8 cellular contexts compared by ENCODE assay signal in genomic region chr7:112789824-112790650, GRCh38. TPM values are rescaled to one million over a fixed set of nuclear protein-coding genes. Genes with fewer than 3 reads are reported as not detected.
A peak's percentile ranks its signal among the peaks of the same experiment; 100 is the strongest.
DNase-seq lines count a peak whose midpoint lies in the region; ATAC-seq and TF ChIP-seq lines count a peak whose summit lies in the region.

A gene with protein sequence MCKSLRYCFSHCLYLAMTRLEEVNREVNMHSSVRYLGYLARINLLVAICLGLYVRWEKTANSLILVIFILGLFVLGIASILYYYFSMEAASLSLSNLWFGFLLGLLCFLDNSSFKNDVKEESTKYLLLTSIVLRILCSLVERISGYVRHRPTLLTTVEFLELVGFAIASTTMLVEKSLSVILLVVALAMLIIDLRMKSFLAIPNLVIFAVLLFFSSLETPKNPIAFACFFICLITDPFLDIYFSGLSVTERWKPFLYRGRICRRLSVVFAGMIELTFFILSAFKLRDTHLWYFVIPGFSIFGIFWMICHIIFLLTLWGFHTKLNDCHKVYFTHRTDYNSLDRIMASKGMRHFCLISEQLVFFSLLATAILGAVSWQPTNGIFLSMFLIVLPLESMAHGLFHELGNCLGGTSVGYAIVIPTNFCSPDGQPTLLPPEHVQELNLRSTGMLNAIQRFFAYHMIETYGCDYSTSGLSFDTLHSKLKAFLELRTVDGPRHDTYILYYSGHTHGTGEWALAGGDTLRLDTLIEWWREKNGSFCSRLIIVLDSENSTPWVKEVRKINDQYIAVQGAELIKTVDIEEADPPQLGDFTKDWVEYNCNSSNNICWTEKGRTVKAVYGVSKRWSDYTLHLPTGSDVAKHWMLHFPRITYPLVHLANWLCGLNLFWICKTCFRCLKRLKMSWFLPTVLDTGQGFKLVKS (minus strand): TSS chr7:112790393. CDS start chr7:112784825, 5,568 bp downstream.

- POLR2A ChIA-PET in activated CD4-positive, alpha-beta memory T cell treated with anti-CD3 and anti-CD28 coated beads for 36 hours (lab: Charles Lee), result interaction anchor here (1.2 to 1.4 kb wide), 2 partner anchors 32 to 150 kb away, joined by 4 to 5 read pairs; a partner anchor contains a TSS

- WGBS in right lobe of liver (ENCODE audit: insufficient coverage, low coverage, low lambda C conversion rate, missing lambda C conversion rate), result under 1% methylated on average over 21 of the region's 68 CpGs

- ATAC-seq in GM19324 (IDR thresholded peaks at IDR 0.05; ENCODE audit: low FRiP score, unreplicated experiment), result peak; percentile 90
- ATAC-seq in HG03469 (IDR thresholded peaks at IDR 0.05; ENCODE audit: unreplicated experiment), result peak; percentile 69
- ATAC-seq in right lobe of liver, result peak; percentile 92 to 96 (median 94)

- DNase-seq in C1 segment of cervical spinal cord (lab: John Stamatoyannopoulos, UW) (peak; percentile 38 to 88 (median 80)), NCI-H748 treated with DMSO at 0.1 percent for 48 hours (lab: John Stamatoyannopoulos, UW) (peak; percentile 69), dorsolateral prefrontal cortex (peak; percentile 51 to 84 (median 64)), right lobe of liver (peak; percentile 83 to 86 (median 85))
- DNase-seq in activated CD4-positive, alpha-beta memory T cell treated with anti-CD3 and anti-CD28 coated beads for 36 hours, result peak; percentile 90
- DNase-seq in stimulated activated CD4-positive, alpha-beta T cell treated with anti-CD3 and anti-CD28 coated beads, Interleukin-4, amount 100 ng/mL, for 24 hours, result peak; percentile 90

- CTCF ChIA-PET in activated CD4-positive, alpha-beta memory T cell treated with anti-CD3 and anti-CD28 coated beads for 36 hours (lab: Charles Lee), result no interaction called here

- peak within 1 kb of the TSS; percentile 85 for H3K27ac Mint-ChIP-seq in activated CD4-positive, alpha-beta memory T cell treated with anti-CD3 and anti-CD28 coated beads for 36 hours

- H3K4me3 ChIP-seq in dorsolateral prefrontal cortex, result peak within 1 kb of the TSS; percentile 62 to 96 (median 85)
- H3K4me3 ChIP-seq in right lobe of liver, result peak within 1 kb of the TSS; percentile 71 to 92 (median 86)

- TF ChIP-seq CTCF in dorsolateral prefrontal cortex (IDR thresholded peaks at IDR 0.05 in 54 of 56, conservative IDR thresholded peaks at IDR 0.05 in 2 of 56; ENCODE audit: low read depth in 1 of 56, partially characterized antibody in 56 of 56) (peak in 21 of 56 donors; percentile 3 to 42 (median 17)), right lobe of liver (IDR thresholded peaks at IDR 0.05) (no peak)

- H3K36me3 ChIP-seq in right lobe of liver, result no peaks in the 10 kb centered on the region

- intact Hi-C loops in activated CD4-positive, alpha-beta memory T cell treated with anti-CD3 and anti-CD28 coated beads for 36 hours (cut with micrococcal nuclease), result loop anchor here (1.0 to 5.0 kb wide), 7 partner anchors 8 to 583 kb away; partner anchors contain the start of genes DOCK4, IFRD1, SMIM30 and ZNF277
- intact Hi-C loops in dorsolateral prefrontal cortex (cut with DNase I), result loop anchor here (5.0 to 10.0 kb wide), 2 partner anchors 145 to 147 kb away; a partner anchor contains a TSS
- intact Hi-C loops in right lobe of liver (cut with DNase I), result no loop called here

- peaks cover 0 to 9% (median 0%) of the 10 kb centered on the region in 4 donors for H3K4me1 ChIP-seq in right lobe of liver

- H3K36me3 Mint-ChIP-seq in activated CD4-positive, alpha-beta memory T cell treated with anti-CD3 and anti-CD28 coated beads for 36 hours, result peaks cover 3% of the 10 kb centered on the region

- no peaks in the 10 kb centered on the region for H3K27me3 Mint-ChIP-seq in activated CD4-positive, alpha-beta memory T cell treated with anti-CD3 and anti-CD28 coated beads for 36 hours

- H3K27me3 ChIP-seq in dorsolateral prefrontal cortex (no peaks in the 10 kb centered on the region), right lobe of liver (no peaks in the 10 kb centered on the region)

- H3K27ac ChIP-seq in dorsolateral prefrontal cortex (peak within 1 kb of the TSS in 57 of 59 donors; percentile 10 to 94 (median 80)), right lobe of liver (peak within 1 kb of the TSS; percentile 78 to 88 (median 78))

- peak within 1 kb of the TSS; percentile 98 for H3K4me3 Mint-ChIP-seq in activated CD4-positive, alpha-beta memory T cell treated with anti-CD3 and anti-CD28 coated beads for 36 hours

- H3K4me1 Mint-ChIP-seq in activated CD4-positive, alpha-beta memory T cell treated with anti-CD3 and anti-CD28 coated beads for 36 hours (ENCODE audit: low read depth), result peaks cover 44% of the 10 kb centered on the region

- H3K9me3 Mint-ChIP-seq in activated CD4-positive, alpha-beta memory T cell treated with anti-CD3 and anti-CD28 coated beads for 36 hours, result no peaks in the 10 kb centered on the region

- peak; percentile 68 for TF ChIP-seq POLR2A in right lobe of liver (IDR thresholded peaks at IDR 0.05)

- no peaks in the 10 kb centered on the region for H3K9me3 ChIP-seq in right lobe of liver

RNA-seq across cellular contexts. Expression of the gene that starts here (rescaled TPM):
- total RNA-seq in activated CD4-positive, alpha-beta memory T cell treated with anti-CD3 and anti-CD28 coated beads for 36 hours, result 10 to 100 TPM; 16.1 to 17.4 TPM
- 10 to 100 TPM; 10.8 to 25.4 (median 17.3) TPM for total RNA-seq in dorsolateral prefrontal cortex
- 1 to 10 TPM; 5.8 to 9.1 (median 7.3) TPM for total RNA-seq in right lobe of liver

Comparison
In these comparisons a context has a peak if more than half of its experiments do, and no peak if none do; other contexts are left out.
1. Peak in every context shown above with its lines: DNase-seq, ATAC-seq, H3K4me3 ChIP-seq and H3K27ac ChIP-seq.
2. intact Hi-C loops: an anchor here in activated CD4-positive, alpha-beta memory T cell treated with anti-CD3 and anti-CD28 coated beads for 36 hours (1.0 to 5.0 kb wide) and dorsolateral prefrontal cortex (5.0 to 10.0 kb wide); none called in right lobe of liver.